In genomic region chr16:89711601-89712475, GRCh38 we compare ENCODE assay signal across 8 cellular contexts. TPM values are rescaled to one million over a fixed set of nuclear protein-coding genes. Genes with fewer than 3 reads are reported as not detected.
A peak's percentile ranks its signal among the peaks of the same experiment; 100 is the strongest.
DNase-seq lines count a peak whose midpoint lies in the region; ATAC-seq lines count a peak whose summit lies in the region.

No MANE protein-coding gene starts in this region.

- no peaks in the 10 kb centered on the region for H3K27me3 Mint-ChIP-seq in T-cell
- peaks cover 2 to 5% (median 2%) of the 10 kb centered on the region in 3 donors for H3K27me3 Mint-ChIP-seq in immature natural killer cell (ENCODE audit: low read depth in 3 of 3)

- H3K9ac ChIP-seq in adipocyte (ENCODE audit: low read length): peak overlapping the region; percentile 39

- H3K36me3 Mint-ChIP-seq in T-cell: no peaks in the 10 kb centered on the region
- no peaks in the 10 kb centered on the region for H3K36me3 Mint-ChIP-seq in immature natural killer cell

- peaks cover 0 to 7% (median 3%) of the 10 kb centered on the region in 3 donors for H3K4me1 Mint-ChIP-seq in T-cell
- H3K4me1 Mint-ChIP-seq in immature natural killer cell: peaks cover 0 to 4% of the 10 kb centered on the region in 2 donors

- DNase-seq in GDM1 (lab: John Stamatoyannopoulos, UW): peak; percentile 59
- peak in 33 of 34 experiments; percentile 23 to 75 (median 56) for DNase-seq in T-cell
- peak; percentile 49 for DNase-seq in adipocyte (ENCODE audit: low read depth)
- DNase-seq in immature natural killer cell: peak; percentile 68 to 79 (median 69)
- peak; percentile 47 to 80 (median 66) for DNase-seq in stimulated activated CD4-positive, alpha-beta T cell treated with anti-CD3 and anti-CD28 coated beads, TNF-alpha, amount 100 ng/mL, for 4 hours (ENCODE audit: low read depth in 3 of 3)

- no peaks in the 10 kb centered on the region for H3K27me3 ChIP-seq in adipocyte (replicated peaks; ENCODE audit: control insufficient read depth, insufficient read depth, low read length)

- POLR2A ChIA-PET in T-cell (lab: Charles Lee): no interaction called here

- CTCF ChIA-PET in T-cell (lab: Charles Lee): interaction anchor here (0.5 to 1.1 kb wide), 2 partner anchors 81 to 133 kb away, joined by 3 to 4 read pairs; no protein-coding TSS in a partner anchor

- ATAC-seq in HG03442 (IDR thresholded peaks at IDR 0.05; ENCODE audit: unreplicated experiment) (peak; percentile 54), T-cell (replicated peaks in 1 of 4) (peak; percentile 83 to 89 (median 89)), GM18873 (IDR thresholded peaks at IDR 0.05; ENCODE audit: low FRiP score, unreplicated experiment) (no peak), GM21515 (IDR thresholded peaks at IDR 0.05; ENCODE audit: unreplicated experiment) (no peak)

- no peaks in the 10 kb centered on the region for H3K9me3 Mint-ChIP-seq in T-cell
- no peaks in the 10 kb centered on the region for H3K9me3 Mint-ChIP-seq in immature natural killer cell

- H3K4me3 Mint-ChIP-seq in T-cell (peak overlapping the region; percentile 53 to 64 (median 61)), immature natural killer cell (peak overlapping the region in 3 of 5 donors; percentile 35 to 44 (median 41))

- peak overlapping the region; percentile 33 for H3K4me3 ChIP-seq in adipocyte (ENCODE audit: low read length)

- H3K36me3 ChIP-seq in adipocyte (ENCODE audit: control insufficient read depth, insufficient read depth, low read length, severe bottlenecking): peaks cover 11% of the 10 kb centered on the region

- no peak overlapping the region for H3K27ac Mint-ChIP-seq in T-cell
- no peak overlapping the region for H3K27ac Mint-ChIP-seq in immature natural killer cell

- no peaks in the 10 kb centered on the region for H3K9me3 ChIP-seq in adipocyte (ENCODE audit: control insufficient read depth, low read length)

- H3K4me1 ChIP-seq in adipocyte (ENCODE audit: control insufficient read depth, insufficient read depth, low read length): no peaks in the 10 kb centered on the region

RNA-seq across cellular contexts. Expression of gene VPS9D1, which starts 8.9 kb away (rescaled TPM):
- total RNA-seq in T-cell: 10 to 100 TPM; 15.5 to 28.8 (median 24.5) TPM
- 1 to 10 TPM in 1 of 3 donors, under 1 TPM in 2; 0.65 to 1.3 (median 0.96) TPM for polyA plus RNA-seq in immature natural killer cell

RNA-seq across cellular contexts. Expression of gene ZNF276, which starts 9.5 kb away (rescaled TPM):
- 100 to 1,000 TPM; 131 to 203 (median 195) TPM for total RNA-seq in T-cell
- polyA plus RNA-seq in immature natural killer cell: 10 to 100 TPM; 20.6 to 91.6 (median 30.0) TPM

RNA-seq across cellular contexts. Expression of gene SPATA2L, which starts 10.3 kb away (rescaled TPM):
- total RNA-seq in T-cell: 10 to 100 TPM; 14.4 to 24.9 (median 15.9) TPM
- 10 to 100 TPM in 2 of 3 donors, 1 to 10 TPM in 1; 4.7 to 14.5 (median 13.4) TPM for polyA plus RNA-seq in immature natural killer cell

RNA-seq across cellular contexts. Expression of gene CDK10, which starts 25.3 kb away (rescaled TPM):
- total RNA-seq in T-cell: 100 to 1,000 TPM; 108 to 163 (median 138) TPM
- 10 to 100 TPM; 28.0 to 42.7 (median 35.2) TPM for polyA plus RNA-seq in immature natural killer cell

RNA-seq across cellular contexts. Expression of gene SPATA33, which starts 54.2 kb away (rescaled TPM):
- total RNA-seq in T-cell: 10 to 100 TPM in 2 of 5 donors, 1 to 10 TPM in 3; 5.0 to 11.1 (median 8.1) TPM
- polyA plus RNA-seq in immature natural killer cell: 1 to 10 TPM; 1.8 to 6.8 (median 4.7) TPM

Comparison
In these comparisons a context has a peak if more than half of its experiments do, and no peak if none do; other contexts are left out.
1. ATAC-seq: peak in HG03442 (single experiment) and T-cell (4 of 4); none in GM18873 (single experiment) and GM21515 (single experiment).
2. Peak in every context shown above with its lines, with median percentiles within 50 percentile points of each other: DNase-seq.